8 cellular contexts compared by ENCODE assay signal in the genomic region with DNA sequence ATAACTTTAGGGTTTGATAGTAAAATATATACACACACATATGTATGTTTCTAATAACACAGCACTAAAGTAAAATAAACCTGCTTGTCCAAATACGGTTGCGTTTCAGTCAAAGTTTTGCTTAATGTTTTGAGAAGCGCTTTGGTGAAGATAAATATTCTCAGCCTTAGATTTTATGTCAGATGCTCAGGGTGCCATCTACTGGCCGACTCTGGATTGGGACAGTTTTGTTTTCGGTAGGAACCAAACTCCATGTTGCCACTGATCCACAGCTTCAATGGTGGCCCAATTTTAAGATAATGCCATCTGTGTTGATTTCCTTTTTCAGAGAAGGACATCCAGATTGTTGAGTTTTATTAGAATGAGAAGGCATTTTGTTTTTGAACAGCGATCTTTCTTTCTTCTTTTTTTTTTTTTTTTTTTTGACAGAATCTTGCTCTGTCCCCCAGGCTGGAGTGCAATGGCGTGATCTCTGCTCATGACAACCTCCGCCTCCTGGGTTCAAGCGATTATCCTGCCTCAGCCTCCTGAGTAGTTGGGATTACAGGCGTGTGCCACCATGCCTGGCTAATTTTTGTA. TPM values are rescaled to one million over a fixed set of nuclear protein-coding genes. Genes with fewer than 3 reads are reported as not detected.
DNase-seq lines count a peak whose midpoint lies in the region; ATAC-seq, FAIRE-seq and TF ChIP-seq lines count a peak whose summit lies in the region.

No MANE protein-coding gene starts in this region.

- H3K4me3 ChIP-seq in adrenal gland (no peak overlapping the region), retinal pigment epithelial cell (ENCODE audit: low read length) (no peak overlapping the region)

- CTCF ChIA-PET in RWPE1 (lab: Yijun Ruan, JAX) = interaction anchor here (0.6 to 1.4 kb wide), 11 partner anchors 9 to 1820 kb away, joined by 3 to 4 read pairs (median 3); no protein-coding TSS in a partner anchor

- no peak for FAIRE-seq in HTR-8/SVneo (lab: Jason Lieb, UNC)

- TF ChIP-seq CTCF in RWPE1 (conservative IDR thresholded peaks at IDR 0.05; ENCODE audit: low read depth) (peak; percentile 89), adrenal gland (IDR thresholded peaks at IDR 0.05) (peak; percentile 56 to 84 (median 80)), retinal pigment epithelial cell (conservative IDR thresholded peaks at IDR 0.05; ENCODE audit: low read depth, low read length) (peak; percentile 89)

- H3K27ac ChIP-seq in RWPE1 = no peak overlapping the region
- H3K27ac ChIP-seq in adrenal gland = no peak overlapping the region

- ATAC-seq in GM19351 (IDR thresholded peaks at IDR 0.05; ENCODE audit: unreplicated experiment) (peak; percentile 81), left ventricle myocardium superior (peak; percentile 66), HG02571 (IDR thresholded peaks at IDR 0.05; ENCODE audit: unreplicated experiment) (no peak)

- TF ChIP-seq POLR2A in adrenal gland (IDR thresholded peaks at IDR 0.05) = no peak

- 23 to 31% (median 26%) methylated on average over 10 of the region's 10 CpGs for WGBS in adrenal gland, 4 donors

- DNase-seq in COLO668 (lab: John Stamatoyannopoulos, UW; ENCODE audit: unreplicated experiment) (peak; percentile 56), HTR-8/SVneo (ENCODE audit: insufficient read length, low spot score) (peak; percentile 48), RWPE1 (ENCODE audit: low spot score) (peak; percentile 55), adrenal gland (peak; percentile 58 to 91 (median 78)), left ventricle myocardium superior (peak; percentile 61), retinal pigment epithelial cell (ENCODE audit: low read depth) (no peak)

- peaks cover 4% of the 10 kb centered on the region for H3K27me3 ChIP-seq in adrenal gland

- intact Hi-C loops in adrenal gland (cut with DNase I) = loop anchor here in 1 of 2 donors (10.0 kb wide), 1 partner anchor 493 kb away; no protein-coding TSS in a partner anchor
- intact Hi-C loops in left ventricle myocardium superior (cut with micrococcal nuclease) = loop anchor here (5.0 kb wide), 1 partner anchor 530 kb away; no protein-coding TSS in a partner anchor

- POLR2A ChIA-PET in RWPE1 (lab: Yijun Ruan, JAX; ENCODE audit: low non-redundant PET) = interaction anchor here (0.7 kb wide), 1 partner anchor 263 kb away, joined by 10 read pairs; a partner anchor contains a TSS

- no peaks in the 10 kb centered on the region for H3K9me3 ChIP-seq in adrenal gland (replicated peaks in 1 of 3)

- H3K36me3 ChIP-seq in adrenal gland (replicated peaks in 1 of 2) = no peaks in the 10 kb centered on the region

- H3K4me1 ChIP-seq in adrenal gland (replicated peaks in 1 of 2) = no peaks in the 10 kb centered on the region

RNA-seq across cellular contexts. Expression of a gene that starts 43.1 kb away (rescaled TPM):
- 10 to 100 TPM in 7 of 8 donors, 1 to 10 TPM in 1; 5.5 to 47.8 (median 33.3) TPM for total RNA-seq in adrenal gland
- 100 to 1,000 TPM in 1 of 3 donors, 10 to 100 TPM in 2; 15.2 to 145 (median 16.1) TPM for polyA plus RNA-seq in adrenal gland
- 16.5 TPM for total RNA-seq in left ventricle myocardium superior
